In genomic region chr6:135289816-135290215, GRCh38 we compare ENCODE assay signal across 20 cellular contexts.
"Had no signal": no experiment of that assay in that cellular context is flagged by ENCODE, and none has a peak within 500 bp of the region (broad histone marks: within the 10 kb centered on the region; RNA-seq: fewer than 3 reads in every experiment).

No MANE protein-coding gene starts in this region.

- H3K4me1 Mint-ChIP-seq: mesothelial cell of epicardium, natural killer cell, neural crest cell had no signal

- H3K4me3 Mint-ChIP-seq: dendritic cell treated with granulocyte-macrophage colony-stimulating factor and Interleukin-4, amounts not matched to agents 40 ng/mL and 50 ng/mL, for 4 days; mesothelial cell of epicardium; natural killer cell; neural crest cell; stimulated activated naive B cell treated with anti-CD40 and anti-IgM and Interleukin-4, amounts not matched to agents 10 μg/mL and 1 μg/mL and 100 μg/mL, for 72 hours; stimulated activated naive CD8-positive, alpha-beta T cell treated with anti-CD3 and anti-CD28 coated beads, Interleukin-15, amount 100 ng/mL, for 72 hours had no signal

- H3K27ac ChIP-seq: esophagus squamous epithelium, gastroesophageal sphincter, right atrium auricular region, sigmoid colon, skin epidermis, testis, transverse colon had no signal

- H3K9me3 ChIP-seq: gastroesophageal sphincter, sigmoid colon, testis, transverse colon had no signal

- H3K27me3 ChIP-seq: esophagus squamous epithelium, gastroesophageal sphincter, right atrium auricular region, sigmoid colon, testis, transverse colon had no signal

- H3K27me3 Mint-ChIP-seq: dendritic cell treated with granulocyte-macrophage colony-stimulating factor and Interleukin-4, amounts not matched to agents 40 ng/mL and 50 ng/mL, for 4 days; stimulated activated naive B cell treated with anti-CD40 and anti-IgM and Interleukin-4, amounts not matched to agents 10 μg/mL and 1 μg/mL and 100 μg/mL, for 72 hours; stimulated activated naive CD8-positive, alpha-beta T cell treated with anti-CD3 and anti-CD28 coated beads, Interleukin-15, amount 100 ng/mL, for 72 hours had no signal

- H3K36me3 Mint-ChIP-seq: natural killer cell had no signal

- H3K4me3 ChIP-seq: esophagus squamous epithelium, gastroesophageal sphincter, right atrium auricular region, sigmoid colon, skin epidermis, testis, transverse colon had no signal

- H3K9me3 Mint-ChIP-seq: dendritic cell treated with granulocyte-macrophage colony-stimulating factor and Interleukin-4, amounts not matched to agents 40 ng/mL and 50 ng/mL, for 4 days; natural killer cell; neural crest cell; stimulated activated naive B cell treated with anti-CD40 and anti-IgM and Interleukin-4, amounts not matched to agents 10 μg/mL and 1 μg/mL and 100 μg/mL, for 72 hours; stimulated activated naive CD8-positive, alpha-beta T cell treated with anti-CD3 and anti-CD28 coated beads, Interleukin-15, amount 100 ng/mL, for 72 hours had no signal

- ATAC-seq: gastroesophageal sphincter; left lobe of liver; natural killer cell; stimulated activated naive B cell treated with anti-CD40 and anti-IgM and Interleukin-4, amounts not matched to agents 10 μg/mL and 1 μg/mL and 100 μg/mL, for 72 hours; stimulated activated naive CD8-positive, alpha-beta T cell treated with anti-CD3 and anti-CD28 coated beads, Interleukin-15, amount 100 ng/mL, for 72 hours had no signal

- H3K4me1 ChIP-seq: esophagus squamous epithelium, gastroesophageal sphincter, right atrium auricular region, sigmoid colon, testis, transverse colon had no signal

- DNase-seq: esophagus squamous epithelium; foreskin fibroblast; glutamatergic neuron; islet precursor cell; mammary epithelial cell; natural killer cell; sigmoid colon; stimulated activated CD4-positive, alpha-beta T cell treated with anti-CD3 and anti-CD28 coated beads, Interleukin-2, amount 100 ng/mL, for 24 hours; stimulated activated CD4-positive, alpha-beta T cell treated with anti-CD3 and anti-CD28 coated beads, Interleukin-4, amount 100 ng/mL, for 4 hours; stimulated activated naive B cell treated with anti-CD40 and anti-IgM and Interleukin-4, amounts not matched to agents 10 μg/mL and 1 μg/mL and 100 μg/mL, for 72 hours; stimulated activated naive CD8-positive, alpha-beta T cell treated with anti-CD3 and anti-CD28 coated beads, Interleukin-15, amount 100 ng/mL, for 72 hours; testis; transverse colon had no signal

- H3K27ac Mint-ChIP-seq: dendritic cell treated with granulocyte-macrophage colony-stimulating factor and Interleukin-4, amounts not matched to agents 40 ng/mL and 50 ng/mL, for 4 days; mesothelial cell of epicardium; natural killer cell; stimulated activated naive B cell treated with anti-CD40 and anti-IgM and Interleukin-4, amounts not matched to agents 10 μg/mL and 1 μg/mL and 100 μg/mL, for 72 hours; stimulated activated naive CD8-positive, alpha-beta T cell treated with anti-CD3 and anti-CD28 coated beads, Interleukin-15, amount 100 ng/mL, for 72 hours had no signal
